Comparison of ENCODE assay signal across 1 cellular context in the genomic region with DNA sequence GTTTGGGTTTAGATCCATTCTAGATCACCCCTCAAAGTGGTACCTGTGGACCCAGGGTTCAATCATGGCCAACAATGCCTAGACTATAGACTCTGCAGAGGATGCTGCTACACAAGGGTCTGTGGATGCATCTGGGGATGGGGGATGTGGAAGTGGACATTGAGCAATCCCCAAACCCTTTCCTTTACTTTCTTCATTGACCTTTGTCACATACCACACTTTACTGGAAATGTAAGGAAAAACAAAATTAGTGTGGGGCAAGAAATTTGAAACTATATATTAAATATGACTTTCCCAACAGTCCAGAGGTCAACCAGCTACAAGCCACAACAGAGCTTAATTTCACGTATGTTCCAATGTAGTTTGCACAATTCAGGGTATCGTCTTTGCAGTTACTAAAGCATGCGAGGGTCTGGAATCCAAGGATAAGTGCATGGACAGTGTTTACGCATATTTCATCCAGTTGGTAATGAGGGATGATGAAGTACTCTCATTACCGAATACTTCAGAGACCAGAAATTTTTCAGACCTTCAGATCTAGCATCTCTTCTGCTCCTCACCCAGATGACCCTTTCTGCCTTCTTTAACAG.
TF ChIP-seq lines count a peak whose summit lies in the region.

No MANE protein-coding gene starts in this region.

TF ChIP-seq in HepG2, 621 proteins besides CTCF, POLR2A, EP300 and RAD21:
- TF ChIP-seq ARID5B (CRISPR knock-in tag; IDR thresholded peaks at IDR 0.05) = peak; percentile 37; the same call in 1 of the 2 replicates
- peak in 1 of 2 experiments; percentile 50; a peak in 2 of 4 replicates for TF ChIP-seq ATF4 (CRISPR knock-in tag; IDR thresholded peaks at IDR 0.05)
- peak; percentile 73; the same call in 1 of the 2 replicates for TF ChIP-seq SIX4 (CRISPR knock-in tag; IDR thresholded peaks at IDR 0.05)
- 0 out of 2 replicates have a peak, but pooled peaks have one; percentile 21 for TF ChIP-seq ISL2 (CRISPR knock-in tag; IDR thresholded peaks at IDR 0.05)
- peak; percentile 42 for TF ChIP-seq GATAD2A (CRISPR knock-in tag; IDR thresholded peaks at IDR 0.05)
- TF ChIP-seq, protein P1, sequence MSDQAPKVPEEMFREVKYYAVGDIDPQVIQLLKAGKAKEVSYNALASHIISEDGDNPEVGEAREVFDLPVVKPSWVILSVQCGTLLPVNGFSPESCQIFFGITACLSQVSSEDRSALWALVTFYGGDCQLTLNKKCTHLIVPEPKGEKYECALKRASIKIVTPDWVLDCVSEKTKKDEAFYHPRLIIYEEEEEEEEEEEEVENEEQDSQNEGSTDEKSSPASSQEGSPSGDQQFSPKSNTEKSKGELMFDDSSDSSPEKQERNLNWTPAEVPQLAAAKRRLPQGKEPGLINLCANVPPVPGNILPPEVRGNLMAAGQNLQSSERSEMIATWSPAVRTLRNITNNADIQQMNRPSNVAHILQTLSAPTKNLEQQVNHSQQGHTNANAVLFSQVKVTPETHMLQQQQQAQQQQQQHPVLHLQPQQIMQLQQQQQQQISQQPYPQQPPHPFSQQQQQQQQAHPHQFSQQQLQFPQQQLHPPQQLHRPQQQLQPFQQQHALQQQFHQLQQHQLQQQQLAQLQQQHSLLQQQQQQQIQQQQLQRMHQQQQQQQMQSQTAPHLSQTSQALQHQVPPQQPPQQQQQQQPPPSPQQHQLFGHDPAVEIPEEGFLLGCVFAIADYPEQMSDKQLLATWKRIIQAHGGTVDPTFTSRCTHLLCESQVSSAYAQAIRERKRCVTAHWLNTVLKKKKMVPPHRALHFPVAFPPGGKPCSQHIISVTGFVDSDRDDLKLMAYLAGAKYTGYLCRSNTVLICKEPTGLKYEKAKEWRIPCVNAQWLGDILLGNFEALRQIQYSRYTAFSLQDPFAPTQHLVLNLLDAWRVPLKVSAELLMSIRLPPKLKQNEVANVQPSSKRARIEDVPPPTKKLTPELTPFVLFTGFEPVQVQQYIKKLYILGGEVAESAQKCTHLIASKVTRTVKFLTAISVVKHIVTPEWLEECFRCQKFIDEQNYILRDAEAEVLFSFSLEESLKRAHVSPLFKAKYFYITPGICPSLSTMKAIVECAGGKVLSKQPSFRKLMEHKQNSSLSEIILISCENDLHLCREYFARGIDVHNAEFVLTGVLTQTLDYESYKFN (CRISPR knock-in tag; conservative IDR thresholded peaks at IDR 0.05) = 0 out of 2 replicates have a peak, but pooled peaks have one; percentile 19
- TF ChIP-seq CEBPG (CRISPR knock-in tag; IDR thresholded peaks at IDR 0.05) = peak; percentile 33; the same call in 1 of the 2 replicates
- no peak for TF ChIP-seq ZSCAN9 (CRISPR knock-in tag; IDR thresholded peaks at IDR 0.05; ENCODE audit: borderline replicate concordance)
- TF ChIP-seq, protein P2, sequence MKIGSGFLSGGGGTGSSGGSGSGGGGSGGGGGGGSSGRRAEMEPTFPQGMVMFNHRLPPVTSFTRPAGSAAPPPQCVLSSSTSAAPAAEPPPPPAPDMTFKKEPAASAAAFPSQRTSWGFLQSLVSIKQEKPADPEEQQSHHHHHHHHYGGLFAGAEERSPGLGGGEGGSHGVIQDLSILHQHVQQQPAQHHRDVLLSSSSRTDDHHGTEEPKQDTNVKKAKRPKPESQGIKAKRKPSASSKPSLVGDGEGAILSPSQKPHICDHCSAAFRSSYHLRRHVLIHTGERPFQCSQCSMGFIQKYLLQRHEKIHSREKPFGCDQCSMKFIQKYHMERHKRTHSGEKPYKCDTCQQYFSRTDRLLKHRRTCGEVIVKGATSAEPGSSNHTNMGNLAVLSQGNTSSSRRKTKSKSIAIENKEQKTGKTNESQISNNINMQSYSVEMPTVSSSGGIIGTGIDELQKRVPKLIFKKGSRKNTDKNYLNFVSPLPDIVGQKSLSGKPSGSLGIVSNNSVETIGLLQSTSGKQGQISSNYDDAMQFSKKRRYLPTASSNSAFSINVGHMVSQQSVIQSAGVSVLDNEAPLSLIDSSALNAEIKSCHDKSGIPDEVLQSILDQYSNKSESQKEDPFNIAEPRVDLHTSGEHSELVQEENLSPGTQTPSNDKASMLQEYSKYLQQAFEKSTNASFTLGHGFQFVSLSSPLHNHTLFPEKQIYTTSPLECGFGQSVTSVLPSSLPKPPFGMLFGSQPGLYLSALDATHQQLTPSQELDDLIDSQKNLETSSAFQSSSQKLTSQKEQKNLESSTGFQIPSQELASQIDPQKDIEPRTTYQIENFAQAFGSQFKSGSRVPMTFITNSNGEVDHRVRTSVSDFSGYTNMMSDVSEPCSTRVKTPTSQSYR (CRISPR knock-in tag; IDR thresholded peaks at IDR 0.05; ENCODE audit: borderline replicate concordance) = peak; percentile 52; the same call in 1 of the 2 replicates
- no peak for TF ChIP-seq ELK4 (CRISPR knock-in tag; IDR thresholded peaks at IDR 0.05; ENCODE audit: borderline replicate concordance)
- peak; percentile 57 for TF ChIP-seq HNF4A (CRISPR knock-in tag; IDR thresholded peaks at IDR 0.05)
- TF ChIP-seq ZNF230 (CRISPR knock-in tag; IDR thresholded peaks at IDR 0.05) = no peak
- TF ChIP-seq SMAD3 (CRISPR knock-in tag; IDR thresholded peaks at IDR 0.05) = 0 out of 2 replicates have a peak, but pooled peaks have one; percentile 30
- TF ChIP-seq NCOA2 (CRISPR knock-in tag; IDR thresholded peaks at IDR 0.05) = peak; percentile 68; the same call in 1 of the 2 replicates
- TF ChIP-seq MAF1 (CRISPR knock-in tag; IDR thresholded peaks at IDR 0.05; ENCODE audit: borderline replicate concordance) = no peak
